In the genomic region with DNA sequence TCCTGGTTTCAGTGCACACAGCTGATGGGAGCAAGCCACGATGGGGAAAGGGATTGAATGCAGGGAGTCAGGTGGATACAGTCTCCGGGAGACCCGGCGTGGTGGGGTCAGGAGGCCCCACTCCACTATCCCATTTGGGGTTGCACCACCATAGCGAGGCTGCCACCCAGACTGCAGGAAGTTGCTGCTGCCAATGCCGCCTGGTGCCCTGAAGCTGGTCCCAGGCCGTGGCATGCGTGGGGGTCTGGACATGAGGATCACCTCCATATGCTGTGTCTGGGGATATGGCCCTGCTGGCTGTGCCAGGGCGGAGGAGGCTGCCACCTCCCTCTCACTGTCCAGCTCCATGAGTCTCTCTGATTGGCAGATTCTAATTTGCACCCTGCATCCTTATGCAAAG, we compare ENCODE assay signal across 23 cellular contexts. TPM values are rescaled to one million over a fixed set of nuclear protein-coding genes. Genes with fewer than 3 reads are reported as not detected.
"Had no signal": no experiment of that assay in that cellular context is flagged by ENCODE, and none has a peak within 500 bp of the region (broad histone marks: within the 10 kb centered on the region; RNA-seq: fewer than 3 reads in every experiment).

No MANE protein-coding gene starts in this region.

- ATAC-seq: left lobe of liver; mucosa of descending colon; naive thymus-derived CD8-positive, alpha-beta T cell; sciatic nerve; stimulated activated effector memory CD8-positive, alpha-beta T cell treated with anti-CD3 and anti-CD28 coated beads, Interleukin-12 subunit alpha, Interleukin-12 subunit beta, amount 100 ng/mL, for 72 hours; stimulated activated naive CD8-positive, alpha-beta T cell treated with anti-CD3 and anti-CD28 coated beads, Interleukin-15, Interleukin-2, amounts not matched to agents 100 U/mL and 50 U/mL, for 24 hours had no signal

- FAIRE-seq: bronchial epithelial cell had no signal

- H3K4me1 ChIP-seq: thyroid gland had no signal

- H3K4me3 ChIP-seq: dorsolateral prefrontal cortex, mucosa of descending colon, ovary, skin epidermis, suprapubic skin, thyroid gland had no signal

- DNase-seq: central memory CD4-positive, alpha-beta T cell; cortex of kidney; effector CD8-positive, alpha-beta T cell; foreskin melanocyte; head of caudate nucleus; hippocampal formation; kidney glomerular epithelial cell; mammary epithelial cell; stimulated activated CD4-positive, alpha-beta T cell treated with anti-CD3 and anti-CD28 coated beads, Interleukin-4, amount 100 ng/mL, for 1 hour; stimulated activated CD8-positive, alpha-beta memory T cell treated with anti-CD3 and anti-CD28 coated beads, Interleukin-4, amount 100 ng/mL, for 48 hours; stimulated activated naive CD8-positive, alpha-beta T cell treated with anti-CD3 and anti-CD28 coated beads, Interleukin-15, Interleukin-2, amounts not matched to agents 100 U/mL and 50 U/mL, for 24 hours; thyroid gland had no signal

- H3K27me3 ChIP-seq: dorsolateral prefrontal cortex, ovary, suprapubic skin, thyroid gland had no signal

- H3K27ac ChIP-seq: dorsolateral prefrontal cortex, ovary, skin epidermis, suprapubic skin, thyroid gland had no signal

- H3K36me3 ChIP-seq: ovary, suprapubic skin, thyroid gland had no signal

- H3K9me3 ChIP-seq: mucosa of descending colon, ovary, suprapubic skin, thyroid gland had no signal

RNA-seq across cellular contexts. Expression of a gene that starts 45.3 kb away (rescaled TPM):
- polyA plus RNA-seq: naive thymus-derived CD8-positive, alpha-beta T cell; neural cell had no signal
